ENCODE assay signal across 8 cellular contexts in genomic region chr16:89873822-89874689, GRCh38.
DNase-seq lines count a peak whose midpoint lies in the region; ATAC-seq lines count a peak whose summit lies in the region.

No MANE protein-coding gene starts in this region.

- ATAC-seq in HG03432 (IDR thresholded peaks at IDR 0.05; ENCODE audit: unreplicated experiment), result peak; percentile 70

- peak overlapping the region; percentile 100 for H3K27ac ChIP-seq in cingulate gyrus (ENCODE audit: low read depth, low read length)

- peak; percentile 99 for DNase-seq in AG08396 (ENCODE audit: low spot score)
- peak; percentile 84 for DNase-seq in GM19238 (ENCODE audit: insufficient read length, low spot score)
- peak; percentile 5 for DNase-seq in NCI-H524 treated with DMSO at 0.1 percent for 48 hours (lab: John Stamatoyannopoulos, UW)
- peak; percentile 98 for DNase-seq in activated CD4-positive, alpha-beta T cell treated with anti-CD3 and anti-CD28 coated beads for 48 hours
- peak; percentile 95 for DNase-seq in kidney tubule cell (ENCODE audit: low spot score)
- DNase-seq in stimulated activated CD4-positive, alpha-beta T cell treated with anti-CD3 and anti-CD28 coated beads, Interleukin-15, amount 100 ng/mL, for 24 hours, result peak; percentile 97

Comparison
In these comparisons a context has a peak if more than half of its experiments do, and no peak if none do; other contexts are left out.
1. Peak in every context shown above with its lines: DNase-seq, ATAC-seq and H3K27ac ChIP-seq.
2. DNase-seq: peak in every context shown above with its lines; median percentile 99 in AG08396; 98 in activated CD4-positive, alpha-beta T cell treated with anti-CD3 and anti-CD28 coated beads for 48 hours; 97 in stimulated activated CD4-positive, alpha-beta T cell treated with anti-CD3 and anti-CD28 coated beads, Interleukin-15, amount 100 ng/mL, for 24 hours; 95 in kidney tubule cell; 84 in GM19238; 5 in NCI-H524 treated with DMSO at 0.1 percent for 48 hours.